ENCODE assay signal across 10 cellular contexts in the genomic region with DNA sequence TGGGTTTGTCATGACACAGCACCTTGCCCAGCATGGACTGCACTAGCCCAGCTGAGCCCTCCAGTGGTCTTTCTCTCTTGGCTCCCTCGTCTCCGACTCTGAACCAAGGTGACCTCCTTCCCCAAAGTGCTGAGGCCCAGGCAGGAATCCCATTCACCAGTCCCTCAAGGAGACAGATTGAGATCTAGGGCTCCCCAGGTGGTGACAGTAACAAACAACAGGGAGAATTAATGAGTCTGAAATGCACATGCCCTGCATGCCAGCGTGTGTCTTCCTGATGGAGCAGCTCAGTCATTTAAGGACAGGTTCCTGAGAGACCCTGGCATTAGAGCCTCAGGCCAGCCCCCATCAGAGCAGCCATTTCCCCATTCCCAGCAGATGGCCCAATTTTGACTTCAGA. TPM values are rescaled to one million over a fixed set of nuclear protein-coding genes. Genes with fewer than 3 reads are reported as not detected.
DNase-seq lines count a peak whose midpoint lies in the region; ATAC-seq lines count a peak whose summit lies in the region.
"Had no signal": no experiment of that assay in that cellular context is flagged by ENCODE, and none has a peak within 500 bp of the region (broad histone marks: within the 10 kb centered on the region; RNA-seq: fewer than 3 reads in every experiment).

No MANE protein-coding gene starts in this region.

- H3K36me3 Mint-ChIP-seq in activated CD8-positive, alpha-beta memory T cell treated with anti-CD3 and anti-CD28 coated beads, Interleukin-2, amount 10 ng/mL, durations not matched to agents 7 days and 5 days, result no peaks in the 10 kb centered on the region
- H3K36me3 Mint-ChIP-seq: activated naive CD4-positive, alpha-beta T cell treated with anti-CD3 and anti-CD28 coated beads, Interleukin-2, amount 10 ng/mL, durations not matched to agents 7 days and 5 days had no signal

- ATAC-seq in activated CD8-positive, alpha-beta memory T cell treated with anti-CD3 and anti-CD28 coated beads, Interleukin-2, amount 10 ng/mL, durations not matched to agents 7 days and 5 days, result no peak
- ATAC-seq in GM18519 (IDR thresholded peaks at IDR 0.05; ENCODE audit: low FRiP score, unreplicated experiment) (no peak), GM18873 (IDR thresholded peaks at IDR 0.05; ENCODE audit: low FRiP score, unreplicated experiment) (no peak)

- H3K27ac Mint-ChIP-seq in activated CD8-positive, alpha-beta memory T cell treated with anti-CD3 and anti-CD28 coated beads, Interleukin-2, amount 10 ng/mL, durations not matched to agents 7 days and 5 days, result no peak overlapping the region
- H3K27ac Mint-ChIP-seq: activated naive CD4-positive, alpha-beta T cell treated with anti-CD3 and anti-CD28 coated beads, Interleukin-2, amount 10 ng/mL, durations not matched to agents 7 days and 5 days had no signal

- peaks cover 46% of the 10 kb centered on the region for H3K27me3 Mint-ChIP-seq in activated CD8-positive, alpha-beta memory T cell treated with anti-CD3 and anti-CD28 coated beads, Interleukin-2, amount 10 ng/mL, durations not matched to agents 7 days and 5 days

- no peaks in the 10 kb centered on the region for H3K9me3 Mint-ChIP-seq in activated CD8-positive, alpha-beta memory T cell treated with anti-CD3 and anti-CD28 coated beads, Interleukin-2, amount 10 ng/mL, durations not matched to agents 7 days and 5 days (ENCODE audit: low read depth)
- H3K9me3 Mint-ChIP-seq: activated naive CD4-positive, alpha-beta T cell treated with anti-CD3 and anti-CD28 coated beads, Interleukin-2, amount 10 ng/mL, durations not matched to agents 7 days and 5 days had no signal

- CTCF ChIA-PET in activated CD8-positive, alpha-beta memory T cell treated with anti-CD3 and anti-CD28 coated beads, Interleukin-2, amount 10 ng/mL, durations not matched to agents 7 days and 5 days (lab: Charles Lee), result no interaction called here

- DNase-seq in SIG-M5 treated with dmso at 0.1 percent for 504 hours (lab: John Stamatoyannopoulos, UW; ENCODE audit: unreplicated experiment) (peak; percentile 20), SIG-M5 (lab: John Stamatoyannopoulos, UW) (no peak), NCI-H2227 (lab: John Stamatoyannopoulos, UW; ENCODE audit: unreplicated experiment) (peak; percentile 55), cerebellar cortex (ENCODE audit: low spot score) (peak; percentile 81), glomerular visceral epithelial cell (ENCODE audit: extremely low spot score) (no peak)
- no peak for DNase-seq in activated CD8-positive, alpha-beta memory T cell treated with anti-CD3 and anti-CD28 coated beads, Interleukin-2, amount 10 ng/mL, durations not matched to agents 7 days and 5 days
- DNase-seq: activated naive CD4-positive, alpha-beta T cell treated with anti-CD3 and anti-CD28 coated beads, Interleukin-2, amount 10 ng/mL, durations not matched to agents 7 days and 5 days; NCI-H1436 had no signal

- H3K4me3 Mint-ChIP-seq in activated CD8-positive, alpha-beta memory T cell treated with anti-CD3 and anti-CD28 coated beads, Interleukin-2, amount 10 ng/mL, durations not matched to agents 7 days and 5 days, result no peak overlapping the region
- H3K4me3 Mint-ChIP-seq: activated naive CD4-positive, alpha-beta T cell treated with anti-CD3 and anti-CD28 coated beads, Interleukin-2, amount 10 ng/mL, durations not matched to agents 7 days and 5 days had no signal

- H3K4me1 Mint-ChIP-seq in activated CD8-positive, alpha-beta memory T cell treated with anti-CD3 and anti-CD28 coated beads, Interleukin-2, amount 10 ng/mL, durations not matched to agents 7 days and 5 days, result no peaks in the 10 kb centered on the region

RNA-seq across cellular contexts. Expression of gene OAS1, which starts 51.4 kb away (rescaled TPM):
- 100 to 1,000 TPM; 161 to 292 TPM for total RNA-seq in activated CD8-positive, alpha-beta memory T cell treated with anti-CD3 and anti-CD28 coated beads, Interleukin-2, amount 10 ng/mL, durations not matched to agents 7 days and 5 days

Comparison
In these comparisons a context has a peak if more than half of its experiments do, and no peak if none do; other contexts are left out.
1. DNase-seq: peak in SIG-M5 treated with dmso at 0.1 percent for 504 hours (single experiment), NCI-H2227 (single experiment) and cerebellar cortex (single experiment); none in SIG-M5 (single experiment), glomerular visceral epithelial cell (single experiment) and activated CD8-positive, alpha-beta memory T cell treated with anti-CD3 and anti-CD28 coated beads, Interleukin-2, amount 10 ng/mL, durations not matched to agents 7 days and 5 days (single experiment).